17 cellular contexts compared by ENCODE assay signal in the genomic region with DNA sequence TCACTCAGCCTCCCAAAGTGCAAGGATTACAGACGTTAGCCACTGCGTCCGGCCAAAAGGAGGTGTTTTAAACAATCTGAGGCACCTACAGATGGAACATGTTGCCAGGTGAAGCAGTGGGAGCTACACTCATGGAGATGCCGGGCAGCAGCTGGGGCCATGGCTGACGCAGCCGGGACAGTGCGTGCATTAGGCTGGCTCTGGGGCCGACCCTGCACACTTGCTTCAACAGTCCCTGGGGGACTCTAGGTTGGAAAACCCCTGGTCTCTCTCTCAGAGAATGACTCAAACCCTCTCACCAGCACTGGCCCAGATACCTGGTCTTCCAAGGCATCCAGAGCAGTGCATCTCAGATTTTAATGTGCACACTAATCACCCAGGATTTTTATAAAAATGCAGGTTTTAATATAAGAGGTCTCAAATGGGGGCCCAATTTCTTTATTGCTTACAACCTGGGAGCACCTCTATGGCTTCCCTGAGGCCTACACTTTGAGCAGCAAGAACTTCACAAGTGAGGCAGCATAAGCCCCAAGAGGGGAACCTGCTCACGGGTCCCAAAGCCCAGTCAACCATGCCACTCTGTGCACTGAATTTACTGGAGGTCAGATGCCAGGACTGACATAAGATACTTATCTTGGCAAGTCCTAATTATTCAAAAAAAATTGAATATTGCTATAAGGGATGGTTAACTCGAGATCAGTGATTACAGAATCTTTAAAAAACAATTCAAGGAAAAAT.
A peak's percentile ranks its signal among the peaks of the same experiment; 100 is the strongest.
DNase-seq lines count a peak whose midpoint lies in the region; ATAC-seq and TF ChIP-seq lines count a peak whose summit lies in the region.
"Had no signal": no experiment of that assay in that cellular context is flagged by ENCODE, and none has a peak within 500 bp of the region (broad histone marks: within the 10 kb centered on the region; RNA-seq: fewer than 3 reads in every experiment).

No MANE protein-coding gene starts in this region.

- H3K36me3 ChIP-seq in BLaER1 treated with 17β-estradiol and CSF1 and Interleukin-3, amounts not matched to agents 10 nM and 100 nM: peaks cover 87 to 99% (median 92%) of the 10 kb centered on the region in 11 experiments
- no peaks in the 10 kb centered on the region for H3K36me3 ChIP-seq in mucosa of descending colon (ENCODE audit: low read depth)
- H3K36me3 ChIP-seq: ovary had no signal

- H3K4me1 ChIP-seq in BLaER1 treated with 17β-estradiol and CSF1 and Interleukin-3, amounts not matched to agents 10 nM and 100 nM: peaks cover 11 to 59% (median 51%) of the 10 kb centered on the region in 10 experiments
- H3K4me1 ChIP-seq in mucosa of descending colon (ENCODE audit: low read depth): no peaks in the 10 kb centered on the region

- peaks cover 46% of the 10 kb centered on the region for H3K4me1 Mint-ChIP-seq in activated naive CD8-positive, alpha-beta T cell treated with anti-CD3 and anti-CD28 coated beads, Interleukin-2, amount 50 U/mL, for 24 hours

- H3K36me3 Mint-ChIP-seq in activated naive CD8-positive, alpha-beta T cell treated with anti-CD3 and anti-CD28 coated beads, Interleukin-2, amount 50 U/mL, for 24 hours (ENCODE audit: low read depth): peaks cover 44% of the 10 kb centered on the region

- TF ChIP-seq CTCF in mucosa of descending colon (IDR thresholded peaks at IDR 0.05): no peak

- ATAC-seq in GM18873 (IDR thresholded peaks at IDR 0.05; ENCODE audit: low FRiP score, unreplicated experiment) (peak; percentile 78), HG02571 (IDR thresholded peaks at IDR 0.05; ENCODE audit: unreplicated experiment) (peak; percentile 69), HG03442 (IDR thresholded peaks at IDR 0.05; ENCODE audit: unreplicated experiment) (peak; percentile 82), HG03457 (IDR thresholded peaks at IDR 0.05; ENCODE audit: unreplicated experiment) (no peak), mucosa of descending colon (no peak)
- no peak for ATAC-seq in activated naive CD8-positive, alpha-beta T cell treated with anti-CD3 and anti-CD28 coated beads, Interleukin-2, amount 50 U/mL, for 24 hours
- ATAC-seq: esophagus mucosa had no signal

- H3K27ac ChIP-seq in BLaER1 treated with 17β-estradiol and CSF1 and Interleukin-3, amounts not matched to agents 10 nM and 100 nM: no peak overlapping the region
- H3K27ac ChIP-seq: ovary had no signal

- no peaks in the 10 kb centered on the region for H3K27me3 ChIP-seq in BLaER1 treated with 17β-estradiol and CSF1 and Interleukin-3, amounts not matched to agents 10 nM and 100 nM
- H3K27me3 ChIP-seq: ovary had no signal

- DNase-seq in DMS79 (lab: John Stamatoyannopoulos, UW): no peak
- DNase-seq in mucosa of descending colon: no peak
- DNase-seq in activated naive CD8-positive, alpha-beta T cell treated with anti-CD3 and anti-CD28 coated beads, Interleukin-2, amount 50 U/mL, for 24 hours: no peak
- DNase-seq: activated CD4-positive, alpha-beta memory T cell treated with anti-CD3 and anti-CD28 coated beads, Interleukin-2, amount 10 ng/mL, durations not matched to agents 7 days and 5 days; cerebellar nuclear complex; DND-41; Karpas-422; mammary epithelial cell; NCI-H2081 treated with DMSO at 0.1 percent for 48 hours; ovary had no signal

- H3K4me2 ChIP-seq in BLaER1 treated with 17β-estradiol and CSF1 and Interleukin-3, amounts not matched to agents 10 nM and 100 nM: peak overlapping the region in 8 of 11 experiments; percentile 46 to 74 (median 68); a peak in 15 of 22 replicates

- no peaks in the 10 kb centered on the region for H3K9me3 Mint-ChIP-seq in activated naive CD8-positive, alpha-beta T cell treated with anti-CD3 and anti-CD28 coated beads, Interleukin-2, amount 50 U/mL, for 24 hours
- H3K9me3 Mint-ChIP-seq: activated CD4-positive, alpha-beta memory T cell treated with anti-CD3 and anti-CD28 coated beads, Interleukin-2, amount 10 ng/mL, durations not matched to agents 7 days and 5 days; activated naive CD4-positive, alpha-beta T cell treated with anti-CD3 and anti-CD28 coated beads, Interleukin-2, amount 50 U/mL, for 24 hours had no signal

- H3K4me3 ChIP-seq in BLaER1 treated with 17β-estradiol and CSF1 and Interleukin-3, amounts not matched to agents 10 nM and 100 nM: no peak overlapping the region
- no peak overlapping the region for H3K4me3 ChIP-seq in mucosa of descending colon
- H3K4me3 ChIP-seq: ovary had no signal

- intact Hi-C loops in mucosa of descending colon (cut with DNase I, micrococcal nuclease): no loop called here

- H4K20me1 ChIP-seq in BLaER1 treated with 17β-estradiol and CSF1 and Interleukin-3, amounts not matched to agents 10 nM and 100 nM: peaks cover 98 to 100% (median 100%) of the 10 kb centered on the region in 11 experiments

- no peak overlapping the region for H3K9ac ChIP-seq in BLaER1 treated with 17β-estradiol and CSF1 and Interleukin-3, amounts not matched to agents 10 nM and 100 nM

- H3K27me3 Mint-ChIP-seq in activated naive CD8-positive, alpha-beta T cell treated with anti-CD3 and anti-CD28 coated beads, Interleukin-2, amount 50 U/mL, for 24 hours: no peaks in the 10 kb centered on the region
- H3K27me3 Mint-ChIP-seq: activated naive CD4-positive, alpha-beta T cell treated with anti-CD3 and anti-CD28 coated beads, Interleukin-2, amount 50 U/mL, for 24 hours had no signal

- H3K27ac Mint-ChIP-seq in activated naive CD8-positive, alpha-beta T cell treated with anti-CD3 and anti-CD28 coated beads, Interleukin-2, amount 50 U/mL, for 24 hours: no peak overlapping the region
- H3K27ac Mint-ChIP-seq: activated CD4-positive, alpha-beta memory T cell treated with anti-CD3 and anti-CD28 coated beads, Interleukin-2, amount 10 ng/mL, durations not matched to agents 7 days and 5 days; activated naive CD4-positive, alpha-beta T cell treated with anti-CD3 and anti-CD28 coated beads, Interleukin-2, amount 50 U/mL, for 24 hours had no signal

- no peaks in the 10 kb centered on the region for H3K9me3 ChIP-seq in BLaER1 treated with 17β-estradiol and CSF1 and Interleukin-3, amounts not matched to agents 10 nM and 100 nM (replicated peaks in 1 of 11)
- H3K9me3 ChIP-seq in mucosa of descending colon: no peaks in the 10 kb centered on the region
- H3K9me3 ChIP-seq: ovary had no signal

- H3K4me3 Mint-ChIP-seq in activated naive CD8-positive, alpha-beta T cell treated with anti-CD3 and anti-CD28 coated beads, Interleukin-2, amount 50 U/mL, for 24 hours: no peak overlapping the region
- H3K4me3 Mint-ChIP-seq: activated CD4-positive, alpha-beta memory T cell treated with anti-CD3 and anti-CD28 coated beads, Interleukin-2, amount 10 ng/mL, durations not matched to agents 7 days and 5 days; activated naive CD4-positive, alpha-beta T cell treated with anti-CD3 and anti-CD28 coated beads, Interleukin-2, amount 50 U/mL, for 24 hours had no signal

Comparison
In these comparisons a context has a peak if more than half of its experiments do, and no peak if none do; other contexts are left out.
1. ATAC-seq: peak in GM18873 (single experiment), HG02571 (single experiment) and HG03442 (single experiment); none in HG03457 (single experiment), mucosa of descending colon (single experiment) and activated naive CD8-positive, alpha-beta T cell treated with anti-CD3 and anti-CD28 coated beads, Interleukin-2, amount 50 U/mL, for 24 hours (single experiment).